2 cellular contexts compared by ENCODE assay signal in genomic region chr20:36471885-36472642, GRCh38.
TF ChIP-seq lines count a peak whose summit lies in the region.

No MANE protein-coding gene starts in this region.

TF ChIP-seq in A549, 52 proteins besides CTCF, POLR2A, EP300 and RAD21 (continued from another document):
- TF ChIP-seq CEBPB (IDR thresholded peaks at IDR 0.05) (no peak), HOXB13 (CRISPR knock-in tag; IDR thresholded peaks at IDR 0.05; ENCODE audit: low read depth) (no peak), USF2 (IDR thresholded peaks at IDR 0.05) (no peak), RFX5 (IDR thresholded peaks at IDR 0.05) (no peak)
- TF ChIP-seq, protein P1, sequence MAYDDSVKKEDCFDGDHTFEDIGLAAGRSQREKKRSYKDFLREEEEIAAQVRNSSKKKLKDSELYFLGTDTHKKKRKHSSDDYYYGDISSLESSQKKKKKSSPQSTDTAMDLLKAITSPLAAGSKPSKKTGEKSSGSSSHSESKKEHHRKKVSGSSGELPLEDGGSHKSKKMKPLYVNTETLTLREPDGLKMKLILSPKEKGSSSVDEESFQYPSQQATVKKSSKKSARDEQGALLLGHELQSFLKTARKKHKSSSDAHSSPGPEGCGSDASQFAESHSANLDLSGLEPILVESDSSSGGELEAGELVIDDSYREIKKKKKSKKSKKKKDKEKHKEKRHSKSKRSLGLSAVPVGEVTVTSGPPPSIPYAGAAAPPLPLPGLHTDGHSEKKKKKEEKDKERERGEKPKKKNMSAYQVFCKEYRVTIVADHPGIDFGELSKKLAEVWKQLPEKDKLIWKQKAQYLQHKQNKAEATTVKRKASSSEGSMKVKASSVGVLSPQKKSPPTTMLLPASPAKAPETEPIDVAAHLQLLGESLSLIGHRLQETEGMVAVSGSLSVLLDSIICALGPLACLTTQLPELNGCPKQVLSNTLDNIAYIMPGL (CRISPR knock-in tag; IDR thresholded peaks at IDR 0.05; ENCODE audit: borderline replicate concordance) = no peak

TF ChIP-seq in IMR-90, 13 proteins besides CTCF, POLR2A, EP300 and RAD21 (continued from another document):
- TF ChIP-seq, protein P2, sequence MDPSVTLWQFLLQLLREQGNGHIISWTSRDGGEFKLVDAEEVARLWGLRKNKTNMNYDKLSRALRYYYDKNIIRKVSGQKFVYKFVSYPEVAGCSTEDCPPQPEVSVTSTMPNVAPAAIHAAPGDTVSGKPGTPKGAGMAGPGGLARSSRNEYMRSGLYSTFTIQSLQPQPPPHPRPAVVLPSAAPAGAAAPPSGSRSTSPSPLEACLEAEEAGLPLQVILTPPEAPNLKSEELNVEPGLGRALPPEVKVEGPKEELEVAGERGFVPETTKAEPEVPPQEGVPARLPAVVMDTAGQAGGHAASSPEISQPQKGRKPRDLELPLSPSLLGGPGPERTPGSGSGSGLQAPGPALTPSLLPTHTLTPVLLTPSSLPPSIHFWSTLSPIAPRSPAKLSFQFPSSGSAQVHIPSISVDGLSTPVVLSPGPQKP (IDR thresholded peaks at IDR 0.05; ENCODE audit: borderline replicate concordance, low read depth, low read length) = no peak
- no peak for TF ChIP-seq CHD1 (IDR thresholded peaks at IDR 0.05; ENCODE audit: low read depth, low read length)
- TF ChIP-seq CEBPB (IDR thresholded peaks at IDR 0.05; ENCODE audit: low read depth, low read length) = no peak
- no peak for TF ChIP-seq MAZ (IDR thresholded peaks at IDR 0.05; ENCODE audit: borderline replicate concordance, low read depth, low read length)
- no peak for TF ChIP-seq BHLHE40 (IDR thresholded peaks at IDR 0.05; ENCODE audit: low read depth, low read length)
- no peak for TF ChIP-seq MXI1 (IDR thresholded peaks at IDR 0.05; ENCODE audit: borderline replicate concordance, low read depth, low read length)
TF ChIP-seq in IMR-90: peak in this region for 0.
